ENCODE assay signal across 1 cellular context in genomic region chr16:5851583-5851982, GRCh38.
TF ChIP-seq lines count a peak whose summit lies in the region.

No MANE protein-coding gene starts in this region.

TF ChIP-seq in SK-N-SH treated with all-trans-retinoic acid at 6 μM for 48 hours, 23 proteins besides CTCF, POLR2A, EP300 and RAD21 (continued from another document):
- TF ChIP-seq TSHZ2 (CRISPR knock-in tag; IDR thresholded peaks at IDR 0.05) (no peak), CSRNP3 (CRISPR knock-in tag; IDR thresholded peaks at IDR 0.05) (no peak)
